16 cellular contexts compared by ENCODE assay signal in genomic region chr7:22867589-22867988, GRCh38. TPM values are rescaled to one million over a fixed set of nuclear protein-coding genes. Genes with fewer than 3 reads are reported as not detected.
DNase-seq lines count a peak whose midpoint lies in the region; ATAC-seq and TF ChIP-seq lines count a peak whose summit lies in the region.
"Had no signal": no experiment of that assay in that cellular context is flagged by ENCODE, and none has a peak within 500 bp of the region (broad histone marks: within the 10 kb centered on the region; RNA-seq: fewer than 3 reads in every experiment).

No MANE protein-coding gene starts in this region.

- H3K79me2 ChIP-seq in fibroblast of lung (ENCODE audit: control insufficient read depth, insufficient read depth, low read length) = no peaks in the 10 kb centered on the region

- H3K4me3 ChIP-seq in AG04450 (ENCODE audit: low read depth, low read length) = no peak overlapping the region
- no peak overlapping the region for H3K4me3 ChIP-seq in fibroblast of lung (replicated peaks in 1 of 4; ENCODE audit: control extremely low read depth in 1 of 4, insufficient read depth in 1 of 4, low read depth in 3 of 4, low read length in 4 of 4)
- H3K4me3 ChIP-seq in sigmoid colon = no peak overlapping the region
- no peak overlapping the region for H3K4me3 ChIP-seq in ascending aorta
- no peak overlapping the region for H3K4me3 ChIP-seq in testis
- H3K4me3 ChIP-seq: lung had no signal

- CTCF ChIA-PET in AG04450 (lab: Charles Lee) (interaction anchor here (2.3 to 2.6 kb wide), 2 partner anchors 188 to 308 kb away, joined by 8 to 13 read pairs; no protein-coding TSS in a partner anchor), WTC11 (lab: Charles Lee) (interaction anchor here (0.7 to 1.4 kb wide), 2 partner anchors 307 to 578 kb away, joined by 4 to 6 read pairs; no protein-coding TSS in a partner anchor)

- DNase-seq in AG04450 (ENCODE audit: low read depth, low spot score) (no peak), WTC11 (ENCODE audit: low spot score) (no peak), fibroblast of lung (ENCODE audit: low read depth in 2 of 2) (no peak), sigmoid colon (no peak), GOT3 (lab: John Stamatoyannopoulos, UW) (no peak), DMS53 treated with DMSO at 0.1 percent for 48 hours (lab: John Stamatoyannopoulos, UW; ENCODE audit: unreplicated experiment) (no peak), ascending aorta (ENCODE audit: low spot score in 2 of 2) (no peak), testis (no peak)
- DNase-seq: foreskin melanocyte; NCI-H187; NCI-H446 treated with DMSO at 0.1 percent for 48 hours; stimulated activated naive CD8-positive, alpha-beta T cell treated with anti-CD3 and anti-CD28 coated beads, Interleukin-15, amount 100 ng/mL, for 72 hours; WERI-Rb-1 had no signal

- POLR2A ChIA-PET in AG04450 (lab: Yijun Ruan, JAX) (interaction anchor here (1.0 to 1.3 kb wide), 3 partner anchors 9 to 290 kb away, joined by 3 to 6 read pairs (median 5); no protein-coding TSS in a partner anchor), WTC11 (lab: Charles Lee) (interaction anchor here (0.5 to 0.6 kb wide), 2 partner anchors 14 to 326 kb away, joined by 3 to 4 read pairs; no protein-coding TSS in a partner anchor)

- H3K27ac ChIP-seq in AG04450 (ENCODE audit: low read depth, low read length) = peak overlapping the region; percentile 81
- H3K27ac ChIP-seq in fibroblast of lung (ENCODE audit: insufficient read depth, low read length) = peak overlapping the region; percentile 92
- H3K27ac ChIP-seq in sigmoid colon = peak overlapping the region; percentile 34 to 59 (median 42)
- H3K27ac ChIP-seq in ascending aorta = peak overlapping the region in 1 of 2 donors; percentile 42
- no peak overlapping the region for H3K27ac ChIP-seq in testis
- H3K27ac ChIP-seq: WERI-Rb-1 had no signal

- H3K9ac ChIP-seq in fibroblast of lung (ENCODE audit: insufficient read depth, low read length) = no peak overlapping the region

- TF ChIP-seq EP300 in sigmoid colon (IDR thresholded peaks at IDR 0.05) = no peak

- peaks cover 29% of the 10 kb centered on the region for H3K4me1 Mint-ChIP-seq in WTC11
- H3K4me1 Mint-ChIP-seq: nephron had no signal

- peaks cover 13% of the 10 kb centered on the region for H3K9me3 Mint-ChIP-seq in WTC11
- H3K9me3 Mint-ChIP-seq: activated T-helper 2 cell treated with anti-CD3 and anti-CD28 coated beads, Interferon-gamma antibody, Interleukin-2, Interleukin-4, amounts not matched to agents 10 μg/mL and 5 μg/mL and 100 μg/mL, durations not matched to agents 14 hours and 24 hours and 36 hours; nephron; stimulated activated naive CD8-positive, alpha-beta T cell treated with anti-CD3 and anti-CD28 coated beads, Interleukin-15, amount 100 ng/mL, for 72 hours had no signal

- H3K27ac Mint-ChIP-seq in WTC11 = no peak overlapping the region
- H3K27ac Mint-ChIP-seq: activated T-helper 2 cell treated with anti-CD3 and anti-CD28 coated beads, Interferon-gamma antibody, Interleukin-2, Interleukin-4, amounts not matched to agents 10 μg/mL and 5 μg/mL and 100 μg/mL, durations not matched to agents 14 hours and 24 hours and 36 hours; nephron had no signal

- H2AFZ ChIP-seq in fibroblast of lung (ENCODE audit: low read length) = no peak overlapping the region

- no peak for ATAC-seq in WTC11
- ATAC-seq: stimulated activated naive CD8-positive, alpha-beta T cell treated with anti-CD3 and anti-CD28 coated beads, Interleukin-15, amount 100 ng/mL, for 72 hours had no signal

- peaks cover 7% of the 10 kb centered on the region; the same call in 1 of the 2 replicates for H3K9me3 ChIP-seq in AG04450 (ENCODE audit: control insufficient read depth, insufficient read depth, low read length)
- no peaks in the 10 kb centered on the region for H3K9me3 ChIP-seq in fibroblast of lung (ENCODE audit: control insufficient read depth, insufficient read depth, low read depth, low read length)
- no peaks in the 10 kb centered on the region for H3K9me3 ChIP-seq in sigmoid colon
- no peaks in the 10 kb centered on the region for H3K9me3 ChIP-seq in ascending aorta
- no peaks in the 10 kb centered on the region for H3K9me3 ChIP-seq in testis

- TF ChIP-seq POLR2A in sigmoid colon (IDR thresholded peaks at IDR 0.05) (no peak), testis (IDR thresholded peaks at IDR 0.05) (no peak)

- H3K36me3 Mint-ChIP-seq in WTC11 = peaks cover 23% of the 10 kb centered on the region

- 38 to 67% methylated on average over 2 of the region's 2 CpGs for WGBS in sigmoid colon, 2 donors
- WGBS in testis, 2 donors = 61 to 66% methylated on average over 2 of the region's 2 CpGs

- no peak overlapping the region for H3K4me3 Mint-ChIP-seq in WTC11
- H3K4me3 Mint-ChIP-seq: nephron; stimulated activated naive CD8-positive, alpha-beta T cell treated with anti-CD3 and anti-CD28 coated beads, Interleukin-15, amount 100 ng/mL, for 72 hours had no signal

- peaks cover 29% of the 10 kb centered on the region for H3K4me1 ChIP-seq in fibroblast of lung (ENCODE audit: control insufficient read depth, extremely low read depth, insufficient read depth, low read length)
- H3K4me1 ChIP-seq in sigmoid colon = peaks cover 0 to 9% (median 0%) of the 10 kb centered on the region in 4 donors
- peaks cover 0 to 10% of the 10 kb centered on the region in 2 donors for H3K4me1 ChIP-seq in ascending aorta
- H3K4me1 ChIP-seq in testis = no peaks in the 10 kb centered on the region

- H3K36me3 ChIP-seq in fibroblast of lung (ENCODE audit: control insufficient read depth, insufficient read depth, low read length) = no peaks in the 10 kb centered on the region
- H3K36me3 ChIP-seq in sigmoid colon = no peaks in the 10 kb centered on the region
- peaks cover 0 to 4% of the 10 kb centered on the region in 2 donors for H3K36me3 ChIP-seq in ascending aorta
- H3K36me3 ChIP-seq in testis (ENCODE audit: low read depth, missing control alignments) = no peaks in the 10 kb centered on the region
- H3K36me3 ChIP-seq: WERI-Rb-1 had no signal

- no peaks in the 10 kb centered on the region; the same call in 1 of the 2 replicates for H3K27me3 Mint-ChIP-seq in WTC11 (ENCODE audit: low read depth)
- H3K27me3 Mint-ChIP-seq: stimulated activated naive CD8-positive, alpha-beta T cell treated with anti-CD3 and anti-CD28 coated beads, Interleukin-15, amount 100 ng/mL, for 72 hours had no signal

- TF ChIP-seq CTCF in AG04450 (IDR thresholded peaks at IDR 0.05; ENCODE audit: low read depth, low read length) = no peak
- no peak for TF ChIP-seq CTCF in WTC11 (IDR thresholded peaks at IDR 0.05)
- no peak for TF ChIP-seq CTCF in fibroblast of lung (conservative IDR thresholded peaks at IDR 0.05 in 1 of 2, IDR thresholded peaks at IDR 0.05 in 1 of 2; ENCODE audit: low read depth in 1 of 2, low read length in 2 of 2)
- no peak for TF ChIP-seq CTCF in sigmoid colon (IDR thresholded peaks at IDR 0.05)
- TF ChIP-seq CTCF in ascending aorta (IDR thresholded peaks at IDR 0.05) = no peak
- TF ChIP-seq CTCF in testis (IDR thresholded peaks at IDR 0.05) = no peak

- intact Hi-C loops in sigmoid colon (cut with DNase I) = no loop called here
- intact Hi-C loops in ascending aorta (cut with DNase I) = loop anchor here (5.0 kb wide), 1 partner anchor 65 kb away; no protein-coding TSS in a partner anchor
- intact Hi-C loops in testis (cut with DNase I; ENCODE audit: low total_unique reads) = no loop called here

- H3K4me2 ChIP-seq in fibroblast of lung (ENCODE audit: extremely low read depth, insufficient read depth, low read length) = no peak overlapping the region

- no peaks in the 10 kb centered on the region for H3K27me3 ChIP-seq in AG04450 (ENCODE audit: control insufficient read depth, insufficient read depth, low read length)
- H3K27me3 ChIP-seq in fibroblast of lung (ENCODE audit: control insufficient read depth, insufficient read depth, low read length) = no peaks in the 10 kb centered on the region
- H3K27me3 ChIP-seq in sigmoid colon = no peaks in the 10 kb centered on the region
- H3K27me3 ChIP-seq in ascending aorta = no peaks in the 10 kb centered on the region
- H3K27me3 ChIP-seq in testis = no peaks in the 10 kb centered on the region

- no peaks in the 10 kb centered on the region for H4K20me1 ChIP-seq in fibroblast of lung (ENCODE audit: control insufficient read depth, extremely low read depth, insufficient read depth, low read length)

TF ChIP-seq in WTC11, 78 proteins besides CTCF, POLR2A, EP300 and RAD21:
- no peak for TF ChIP-seq TCF7 (CRISPR knock-in tag; IDR thresholded peaks at IDR 0.05; ENCODE audit: low read depth)
- TF ChIP-seq ERG (CRISPR knock-in tag; IDR thresholded peaks at IDR 0.05) = 0 out of 2 replicates have a peak, but pooled peaks have one; percentile 31

RNA-seq across cellular contexts. Expression of gene TOMM7, which starts 44.9 kb away (rescaled TPM):
- 390 and 549 TPM in 2 replicates for polyA plus RNA-seq in AG04450 (2011; rRNA removed)
- polyA minus RNA-seq in AG04450 (2011; rRNA and poly(A)+ RNA removed) = 95.8 and 143 TPM in 2 replicates
- 500 to 506 TPM (median 502 TPM) in 3 replicates for total RNA-seq in WTC11 (2021)
- 239 and 377 TPM in 2 replicates for total RNA-seq in fibroblast of lung
- 275 and 279 TPM in 2 replicates for polyA plus RNA-seq in fibroblast of lung
- polyA plus RNA-seq in fibroblast of lung (2012) = 1,049 and 1,092 TPM in 2 replicates
- polyA minus RNA-seq in fibroblast of lung (ENCODE audit: low replicate concordance) = 64.5 and 67.3 TPM in 2 replicates
- total RNA-seq in sigmoid colon = 100 to 1,000 TPM; 148 to 341 (median 277) TPM
- polyA plus RNA-seq in sigmoid colon = 100 to 1,000 TPM; 324 to 625 (median 452) TPM
- 65.1 TPM for total RNA-seq in ascending aorta
- 100 to 1,000 TPM in 1 of 2 donors, 10 to 100 TPM in 1; 87.7 to 141 TPM for total RNA-seq in testis
- 499 TPM for polyA plus RNA-seq in testis (ENCODE audit: insufficient read depth, low read depth, low replicate concordance)

Comparison
In these comparisons a context has a peak if more than half of its experiments do, and no peak if none do; other contexts are left out.
1. H3K27ac ChIP-seq: peak in AG04450 (single experiment), fibroblast of lung (single experiment) and sigmoid colon (4 of 4); none in testis (0 of 2).